In the genomic region with DNA sequence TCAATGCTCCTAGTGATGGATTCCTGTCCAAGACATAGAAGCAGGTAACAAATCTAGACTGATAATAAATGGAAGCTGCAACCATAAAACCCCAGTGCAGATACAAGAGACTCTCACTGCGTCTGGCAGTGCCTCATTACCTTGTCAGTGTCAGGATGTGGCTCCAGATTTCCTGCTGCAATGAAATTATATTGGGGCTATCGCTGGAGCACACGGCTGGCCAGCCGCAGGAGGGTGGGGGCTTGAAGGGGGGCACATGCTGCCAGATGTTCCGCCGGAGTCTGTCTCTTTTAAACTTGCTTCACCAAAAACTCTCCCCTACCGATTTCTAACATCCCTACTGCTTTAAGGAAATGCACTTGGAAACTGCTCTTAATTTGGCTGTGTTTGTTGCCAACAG, we compare ENCODE assay signal across 31 cellular contexts.
"Had no signal": no experiment of that assay in that cellular context is flagged by ENCODE, and none has a peak within 500 bp of the region (broad histone marks: within the 10 kb centered on the region; RNA-seq: fewer than 3 reads in every experiment).

No MANE protein-coding gene starts in this region.

- H3K27me3 ChIP-seq: SJCRH30 had no signal

- H3K4me3 ChIP-seq: adrenal gland, body of pancreas, breast epithelium, coronary artery, MG63, SJCRH30, SK-N-MC had no signal

- H3K36me3 ChIP-seq: adrenal gland, breast epithelium, MG63, SJCRH30 had no signal

- H3K9me3 ChIP-seq: adrenal gland, body of pancreas, breast epithelium, MG63, SJCRH30 had no signal

- H3K27ac ChIP-seq: adrenal gland, body of pancreas, breast epithelium, coronary artery, SJCRH30, SK-N-MC, VCaP had no signal

- H3K36me3 Mint-ChIP-seq: activated CD4-positive, alpha-beta memory T cell treated with anti-CD3 and anti-CD28 coated beads for 36 hours; T-cell had no signal

- DNase-seq: activated B cell treated with CpG ODN at 0.5 μM for 24 hours; activated CD4-positive, alpha-beta memory T cell treated with anti-CD3 and anti-CD28 coated beads for 36 hours; activated CD4-positive, alpha-beta T cell treated with anti-CD3 and anti-CD28 coated beads for 4 hours; activated CD4-positive, alpha-beta T cell treated with anti-CD3 and anti-CD28 coated beads, Interleukin-2, amount 50 U/mL, for 1 hour; activated CD4-positive, CD25-positive, alpha-beta regulatory T cell treated with anti-CD3 and anti-CD28 coated beads, Interleukin-2, amount 50 U/mL, for 72 hours; activated gamma-delta T cell treated with Interleukin-2 at 50 U/mL for 16 hours; activated naive CD4-positive, alpha-beta T cell treated with anti-CD3 and anti-CD28 coated beads for 36 hours; activated T-cell treated with anti-CD3 and anti-CD28 coated beads, Interleukin-2, amount 50 U/mL, for 1 hour; adrenal gland; body of pancreas; Karpas-422; MG63; NCI-H1048; NCI-H1436; NCI-H1694; NCI-H1930; NCI-H2081 treated with DMSO at 0.1 percent for 48 hours; NCI-H226; NCI-H446 treated with DMSO at 0.1 percent for 48 hours; SHP77; SJCRH30; T-cell; T-helper 2 cell; T-helper 9 cell had no signal

- ATAC-seq: activated naive CD4-positive, alpha-beta T cell treated with anti-CD3 and anti-CD28 coated beads, Interleukin-2, amount 50 U/mL, for 72 hours; body of pancreas; Panc1; T-cell had no signal

- H3K4me1 Mint-ChIP-seq: activated B cell treated with CpG ODN at 0.5 μM for 24 hours, T-cell had no signal

- H3K9me3 Mint-ChIP-seq: activated B cell treated with CpG ODN at 0.5 μM for 24 hours; activated T-helper 2 cell treated with anti-CD3 and anti-CD28 coated beads, Interferon-gamma antibody, Interleukin-2, Interleukin-4, amounts not matched to agents 10 μg/mL and 5 μg/mL and 100 μg/mL, durations not matched to agents 14 hours and 24 hours and 36 hours; T-cell had no signal

- H3K27ac Mint-ChIP-seq: activated B cell treated with CpG ODN at 0.5 μM for 24 hours; activated CD4-positive, alpha-beta memory T cell treated with anti-CD3 and anti-CD28 coated beads for 36 hours; activated naive CD4-positive, alpha-beta T cell treated with anti-CD3 and anti-CD28 coated beads for 36 hours; activated naive CD4-positive, alpha-beta T cell treated with anti-CD3 and anti-CD28 coated beads, Interleukin-2, amount 50 U/mL, for 72 hours; activated T-helper 2 cell treated with anti-CD3 and anti-CD28 coated beads, Interferon-gamma antibody, Interleukin-2, Interleukin-4, amounts not matched to agents 10 μg/mL and 5 μg/mL and 100 μg/mL, durations not matched to agents 14 hours and 24 hours and 36 hours; T-cell had no signal

- H3K4me3 Mint-ChIP-seq: activated B cell treated with CpG ODN at 0.5 μM for 24 hours; activated CD4-positive, alpha-beta memory T cell treated with anti-CD3 and anti-CD28 coated beads for 36 hours; activated naive CD4-positive, alpha-beta T cell treated with anti-CD3 and anti-CD28 coated beads for 36 hours; T-cell had no signal

- H3K4me1 ChIP-seq: adrenal gland, body of pancreas, breast epithelium, SJCRH30 had no signal
